In genomic region chr15:63502843-63503738, GRCh38 we compare ENCODE assay signal across 1 cellular context.
TF ChIP-seq lines count a peak whose summit lies in the region.

No MANE protein-coding gene starts in this region.

TF ChIP-seq in SK-N-SH, 30 proteins besides CTCF, POLR2A, EP300 and RAD21 (continued from another document):
- TF ChIP-seq CHD2 (IDR thresholded peaks at IDR 0.05; ENCODE audit: low read length, partially characterized antibody) (no peak), NFIC (IDR thresholded peaks at IDR 0.05; ENCODE audit: borderline replicate concordance) (no peak), USF2 (IDR thresholded peaks at IDR 0.05; ENCODE audit: borderline replicate concordance, low read depth, low read length) (no peak), FOXM1 (IDR thresholded peaks at IDR 0.05; ENCODE audit: low read depth) (no peak), JUND (IDR thresholded peaks at IDR 0.05) (no peak), RCOR1 (IDR thresholded peaks at IDR 0.05; ENCODE audit: low read length) (no peak), YY1 (IDR thresholded peaks at IDR 0.05; ENCODE audit: low read depth) (no peak), MXI1 (IDR thresholded peaks at IDR 0.05; ENCODE audit: low read depth, low read length) (no peak)
- TF ChIP-seq, protein P1, sequence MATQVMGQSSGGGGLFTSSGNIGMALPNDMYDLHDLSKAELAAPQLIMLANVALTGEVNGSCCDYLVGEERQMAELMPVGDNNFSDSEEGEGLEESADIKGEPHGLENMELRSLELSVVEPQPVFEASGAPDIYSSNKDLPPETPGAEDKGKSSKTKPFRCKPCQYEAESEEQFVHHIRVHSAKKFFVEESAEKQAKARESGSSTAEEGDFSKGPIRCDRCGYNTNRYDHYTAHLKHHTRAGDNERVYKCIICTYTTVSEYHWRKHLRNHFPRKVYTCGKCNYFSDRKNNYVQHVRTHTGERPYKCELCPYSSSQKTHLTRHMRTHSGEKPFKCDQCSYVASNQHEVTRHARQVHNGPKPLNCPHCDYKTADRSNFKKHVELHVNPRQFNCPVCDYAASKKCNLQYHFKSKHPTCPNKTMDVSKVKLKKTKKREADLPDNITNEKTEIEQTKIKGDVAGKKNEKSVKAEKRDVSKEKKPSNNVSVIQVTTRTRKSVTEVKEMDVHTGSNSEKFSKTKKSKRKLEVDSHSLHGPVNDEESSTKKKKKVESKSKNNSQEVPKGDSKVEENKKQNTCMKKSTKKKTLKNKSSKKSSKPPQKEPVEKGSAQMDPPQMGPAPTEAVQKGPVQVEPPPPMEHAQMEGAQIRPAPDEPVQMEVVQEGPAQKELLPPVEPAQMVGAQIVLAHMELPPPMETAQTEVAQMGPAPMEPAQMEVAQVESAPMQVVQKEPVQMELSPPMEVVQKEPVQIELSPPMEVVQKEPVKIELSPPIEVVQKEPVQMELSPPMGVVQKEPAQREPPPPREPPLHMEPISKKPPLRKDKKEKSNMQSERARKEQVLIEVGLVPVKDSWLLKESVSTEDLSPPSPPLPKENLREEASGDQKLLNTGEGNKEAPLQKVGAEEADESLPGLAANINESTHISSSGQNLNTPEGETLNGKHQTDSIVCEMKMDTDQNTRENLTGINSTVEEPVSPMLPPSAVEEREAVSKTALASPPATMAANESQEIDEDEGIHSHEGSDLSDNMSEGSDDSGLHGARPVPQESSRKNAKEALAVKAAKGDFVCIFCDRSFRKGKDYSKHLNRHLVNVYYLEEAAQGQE (IDR thresholded peaks at IDR 0.05; ENCODE audit: low read depth, low read length), result no peak
